Comparison of ENCODE assay signal across 9 cellular contexts in the genomic region with DNA sequence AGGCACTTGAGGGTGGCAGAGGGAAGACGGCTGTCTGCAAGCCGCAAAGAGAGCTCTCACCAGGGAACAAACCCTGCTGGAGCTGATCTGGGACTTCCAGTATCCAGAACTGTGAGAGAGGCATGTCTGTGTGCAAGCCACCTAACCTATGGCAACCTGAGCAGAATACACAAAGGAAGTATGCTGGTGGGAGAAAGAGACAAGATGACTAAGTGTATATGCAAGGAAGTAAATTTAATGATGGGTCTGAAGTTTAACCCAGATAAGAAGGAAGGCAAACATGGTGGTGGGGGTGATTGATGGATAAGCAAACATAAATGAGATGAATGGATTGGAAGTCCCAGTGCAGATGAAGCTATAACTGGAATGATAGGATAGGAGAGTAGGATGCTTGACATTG.
"Had no signal": no experiment of that assay in that cellular context is flagged by ENCODE, and none has a peak within 500 bp of the region (broad histone marks: within the 10 kb centered on the region; RNA-seq: fewer than 3 reads in every experiment).

No MANE protein-coding gene starts in this region.

- H3K9me3 Mint-ChIP-seq: HFFc6, IgD-negative memory B cell had no signal

- H3K4me1 Mint-ChIP-seq: IgD-negative memory B cell had no signal

- H3K36me3 ChIP-seq: HAP-1 had no signal

- DNase-seq: GM23248, GOT3, H7, HFFc6 had no signal

- ATAC-seq: HCT116, HepG2 had no signal

- H2AFZ ChIP-seq: GM23248 had no signal

- H3K4me3 Mint-ChIP-seq: HFFc6, IgD-negative memory B cell had no signal

- H3K27ac Mint-ChIP-seq: HFFc6, IgD-negative memory B cell had no signal

- H3K36me3 Mint-ChIP-seq: IgD-negative memory B cell had no signal

- H3K4me3 ChIP-seq: GM23248, HAP-1 had no signal

- H3K27ac ChIP-seq: GM23248, HL-60 had no signal

- H3K9me3 ChIP-seq: HAP-1 had no signal
